Comparison of ENCODE assay signal across 12 cellular contexts in genomic region chr13:35771898-35772297, GRCh38.
DNase-seq lines count a peak whose midpoint lies in the region; TF ChIP-seq lines count a peak whose summit lies in the region.
"Had no signal": no experiment of that assay in that cellular context is flagged by ENCODE, and none has a peak within 500 bp of the region (broad histone marks: within the 10 kb centered on the region; RNA-seq: fewer than 3 reads in every experiment).

No MANE protein-coding gene starts in this region.

- H3K36me3 Mint-ChIP-seq in chondrocyte (ENCODE audit: low read depth), result no peaks in the 10 kb centered on the region
- H3K36me3 Mint-ChIP-seq: CD14-positive monocyte had no signal

- H2BK120ac ChIP-seq in mesendoderm (ENCODE audit: low read depth, low read length), result no peak overlapping the region

- H3K9me3 Mint-ChIP-seq in chondrocyte (ENCODE audit: low read depth), result no peaks in the 10 kb centered on the region

- DNase-seq in AG08395 (ENCODE audit: low spot score) (peak; percentile 90), chondrocyte (ENCODE audit: low spot score) (no peak), mesendoderm (peak; percentile 85), substantia nigra (lab: John Stamatoyannopoulos, UW) (no peak), A673 (ENCODE audit: low spot score) (no peak), cerebellum (ENCODE audit: low spot score) (no peak)
- DNase-seq in activated CD4-positive, alpha-beta T cell treated with anti-CD3 and anti-CD28 coated beads for 1 hour, result no peak
- DNase-seq: NCI-H2081 treated with DMSO at 0.1 percent for 48 hours; stimulated activated naive CD4-positive, alpha-beta T cell had no signal

- peaks cover 78% of the 10 kb centered on the region for H3K4me1 Mint-ChIP-seq in chondrocyte (ENCODE audit: low read depth)
- H3K4me1 Mint-ChIP-seq: CD14-positive monocyte had no signal

- intact Hi-C loops in A673 (cut with micrococcal nuclease; ENCODE audit: unreplicated experiment), result no loop called here

- POLR2A ChIA-PET in A673 (lab: Charles Lee; ENCODE audit: low non-redundant PET), result no interaction called here

- no peak overlapping the region for H2AK5ac ChIP-seq in mesendoderm (ENCODE audit: low read length)

- no peak overlapping the region for H3K4ac ChIP-seq in mesendoderm (ENCODE audit: low read depth, low read length)

- no peak overlapping the region for H4K5ac ChIP-seq in mesendoderm (ENCODE audit: low read length)

- TF ChIP-seq CTCF in chondrocyte (IDR thresholded peaks at IDR 0.05) (no peak), A673 (conservative IDR thresholded peaks at IDR 0.05; ENCODE audit: low read depth, low read length) (no peak)

- BruUV-seq in A673 (replicated peaks; lab: Mats Ljungman, UMichigan), result no TSS peak

- no peak overlapping the region for H2BK15ac ChIP-seq in mesendoderm (replicated peaks; ENCODE audit: low read depth)

- H3K9me3 ChIP-seq in A673 (ENCODE audit: low read depth, low read length, poor library complexity, severe bottlenecking), result no peaks in the 10 kb centered on the region
- H3K9me3 ChIP-seq: esophagus muscularis mucosa had no signal

- H3K4me3 ChIP-seq in mesendoderm (ENCODE audit: low read length), result no peak overlapping the region
- no peak overlapping the region for H3K4me3 ChIP-seq in A673 (ENCODE audit: low read depth, low read length, poor library complexity, severe bottlenecking)
- H3K4me3 ChIP-seq: esophagus muscularis mucosa had no signal

- H3K23ac ChIP-seq in mesendoderm (ENCODE audit: low read length), result no peak overlapping the region

- no peak overlapping the region for H4K8ac ChIP-seq in mesendoderm (ENCODE audit: low read depth, low read length)

- H3K27me3 ChIP-seq in mesendoderm (ENCODE audit: insufficient read depth, low read length, poor library complexity), result no peaks in the 10 kb centered on the region
- H3K27me3 ChIP-seq in A673 (replicated peaks; ENCODE audit: insufficient read depth, low read depth, low read length, poor library complexity), result no peaks in the 10 kb centered on the region
- H3K27me3 ChIP-seq: esophagus muscularis mucosa had no signal

- CTCF ChIA-PET in A673 (lab: Charles Lee), result no interaction called here

- H2BK5ac ChIP-seq in mesendoderm (ENCODE audit: low read length), result no peak overlapping the region

- no peak overlapping the region for H3K56ac ChIP-seq in mesendoderm (ENCODE audit: low read length)

- H3K27ac Mint-ChIP-seq in chondrocyte (ENCODE audit: unreplicated experiment), result peak overlapping the region; percentile 79
- H3K27ac Mint-ChIP-seq: CD14-positive monocyte had no signal

- H3K4me3 Mint-ChIP-seq in chondrocyte (ENCODE audit: unreplicated experiment), result no peak overlapping the region
- H3K4me3 Mint-ChIP-seq: CD14-positive monocyte had no signal

- TF ChIP-seq RAD21 in Ishikawa (IDR thresholded peaks at IDR 0.05; ENCODE audit: low read depth), result no peak

- H3K79me1 ChIP-seq in mesendoderm (ENCODE audit: low read length), result no peaks in the 10 kb centered on the region

- no peak overlapping the region for H3K4me2 ChIP-seq in mesendoderm (ENCODE audit: low read length)

- H3K36me3 ChIP-seq in mesendoderm (ENCODE audit: control insufficient read depth, insufficient read depth, low read length), result no peaks in the 10 kb centered on the region
- H3K36me3 ChIP-seq in A673 (ENCODE audit: insufficient read depth, low read length, poor library complexity, severe bottlenecking), result no peaks in the 10 kb centered on the region
- H3K36me3 ChIP-seq: esophagus muscularis mucosa had no signal

- WGBS in mesendoderm (ENCODE audit: extremely low coverage, insufficient coverage, low lambda C conversion rate), result no CpG with 5 or more reads among the region's 5 CpGs

- H3K27ac ChIP-seq in mesendoderm (ENCODE audit: low read depth, low read length) (no peak overlapping the region), substantia nigra (ENCODE audit: low read depth, low read length, poor library complexity, severe bottlenecking) (no peak overlapping the region), A673 (ENCODE audit: low read depth, low read length, poor library complexity, severe bottlenecking) (no peak overlapping the region)
- H3K27ac ChIP-seq: esophagus muscularis mucosa had no signal

- no peak for TF ChIP-seq EP300 in Ishikawa (IDR thresholded peaks at IDR 0.05; ENCODE audit: borderline replicate concordance)

- H3K79me2 ChIP-seq in mesendoderm (ENCODE audit: control insufficient read depth, insufficient read depth, low read length), result no peaks in the 10 kb centered on the region

- H3K4me1 ChIP-seq in mesendoderm (ENCODE audit: control insufficient read depth, low read depth, low read length), result no peaks in the 10 kb centered on the region
- no peaks in the 10 kb centered on the region for H3K4me1 ChIP-seq in A673 (ENCODE audit: insufficient read depth, low read length, poor library complexity, severe bottlenecking)

- no peak overlapping the region for H3K18ac ChIP-seq in mesendoderm (ENCODE audit: low read length)

- H3K27me3 Mint-ChIP-seq in chondrocyte (ENCODE audit: low read depth), result no peaks in the 10 kb centered on the region

- no peak overlapping the region for H3K9ac ChIP-seq in mesendoderm (ENCODE audit: low read length)

TF ChIP-seq in Ishikawa, 13 proteins besides CTCF, POLR2A, EP300 and RAD21:
- TF ChIP-seq CREB1 (IDR thresholded peaks at IDR 0.05; ENCODE audit: low read depth) (no peak), TAF1 (IDR thresholded peaks at IDR 0.05; ENCODE audit: low read depth) (no peak), TEAD4 (IDR thresholded peaks at IDR 0.05) (peak; percentile 64), EGR1 (IDR thresholded peaks at IDR 0.05) (no peak), MAX (IDR thresholded peaks at IDR 0.05) (0 out of 2 replicates have a peak, but pooled peaks have one; percentile 16), USF1 (IDR thresholded peaks at IDR 0.05) (no peak), FOXM1 (IDR thresholded peaks at IDR 0.05; ENCODE audit: borderline replicate concordance, low read depth) (no peak), CEBPB (IDR thresholded peaks at IDR 0.05) (0 out of 2 replicates have a peak, but pooled peaks have one; percentile 5), TCF12 (IDR thresholded peaks at IDR 0.05; ENCODE audit: low read depth) (no peak), YY1 (IDR thresholded peaks at IDR 0.05; ENCODE audit: low read depth) (no peak), NFIC (IDR thresholded peaks at IDR 0.05) (no peak), ZBTB7A (IDR thresholded peaks at IDR 0.05; ENCODE audit: low read depth) (no peak)
- TF ChIP-seq, protein P1, sequence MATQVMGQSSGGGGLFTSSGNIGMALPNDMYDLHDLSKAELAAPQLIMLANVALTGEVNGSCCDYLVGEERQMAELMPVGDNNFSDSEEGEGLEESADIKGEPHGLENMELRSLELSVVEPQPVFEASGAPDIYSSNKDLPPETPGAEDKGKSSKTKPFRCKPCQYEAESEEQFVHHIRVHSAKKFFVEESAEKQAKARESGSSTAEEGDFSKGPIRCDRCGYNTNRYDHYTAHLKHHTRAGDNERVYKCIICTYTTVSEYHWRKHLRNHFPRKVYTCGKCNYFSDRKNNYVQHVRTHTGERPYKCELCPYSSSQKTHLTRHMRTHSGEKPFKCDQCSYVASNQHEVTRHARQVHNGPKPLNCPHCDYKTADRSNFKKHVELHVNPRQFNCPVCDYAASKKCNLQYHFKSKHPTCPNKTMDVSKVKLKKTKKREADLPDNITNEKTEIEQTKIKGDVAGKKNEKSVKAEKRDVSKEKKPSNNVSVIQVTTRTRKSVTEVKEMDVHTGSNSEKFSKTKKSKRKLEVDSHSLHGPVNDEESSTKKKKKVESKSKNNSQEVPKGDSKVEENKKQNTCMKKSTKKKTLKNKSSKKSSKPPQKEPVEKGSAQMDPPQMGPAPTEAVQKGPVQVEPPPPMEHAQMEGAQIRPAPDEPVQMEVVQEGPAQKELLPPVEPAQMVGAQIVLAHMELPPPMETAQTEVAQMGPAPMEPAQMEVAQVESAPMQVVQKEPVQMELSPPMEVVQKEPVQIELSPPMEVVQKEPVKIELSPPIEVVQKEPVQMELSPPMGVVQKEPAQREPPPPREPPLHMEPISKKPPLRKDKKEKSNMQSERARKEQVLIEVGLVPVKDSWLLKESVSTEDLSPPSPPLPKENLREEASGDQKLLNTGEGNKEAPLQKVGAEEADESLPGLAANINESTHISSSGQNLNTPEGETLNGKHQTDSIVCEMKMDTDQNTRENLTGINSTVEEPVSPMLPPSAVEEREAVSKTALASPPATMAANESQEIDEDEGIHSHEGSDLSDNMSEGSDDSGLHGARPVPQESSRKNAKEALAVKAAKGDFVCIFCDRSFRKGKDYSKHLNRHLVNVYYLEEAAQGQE (IDR thresholded peaks at IDR 0.05; ENCODE audit: low read depth), result no peak

Comparison
In these comparisons a context has a peak if more than half of its experiments do, and no peak if none do; other contexts are left out.
1. DNase-seq: peak in AG08395 (single experiment) and mesendoderm (single experiment); none in chondrocyte (single experiment), activated CD4-positive, alpha-beta T cell treated with anti-CD3 and anti-CD28 coated beads for 1 hour (single experiment), substantia nigra (0 of 49), A673 (single experiment) and cerebellum (single experiment).